In the genomic region with DNA sequence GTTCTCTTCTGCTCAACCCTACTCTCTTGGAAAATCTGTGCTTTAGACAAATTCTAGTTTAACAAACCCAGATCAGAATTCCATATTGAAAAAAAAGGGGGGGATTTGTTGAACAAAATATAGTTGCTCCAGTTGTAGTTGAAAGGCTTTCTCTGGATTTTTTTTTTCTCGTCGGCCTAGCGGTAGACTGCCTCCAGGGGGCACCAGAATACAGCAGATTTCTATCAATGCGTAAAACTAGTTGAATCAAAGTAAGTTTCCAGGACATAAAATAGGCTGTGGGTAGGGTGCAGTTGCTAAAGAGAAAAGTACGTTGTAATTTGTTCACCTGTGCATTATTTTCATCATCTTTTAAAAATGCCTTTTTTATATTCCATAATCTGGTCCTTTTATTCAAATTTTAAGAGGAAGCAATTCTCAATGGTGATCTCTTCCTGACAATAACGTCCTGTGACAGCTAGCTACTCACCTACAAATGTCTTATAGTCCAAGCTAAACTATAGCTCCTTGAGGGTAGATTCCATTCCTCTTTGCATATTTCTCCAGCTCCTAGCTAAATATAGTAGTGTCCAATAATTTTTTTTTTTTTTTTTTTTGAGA, we compare ENCODE assay signal across 9 cellular contexts.
DNase-seq lines count a peak whose midpoint lies in the region; ATAC-seq and TF ChIP-seq lines count a peak whose summit lies in the region.
"Had no signal": no experiment of that assay in that cellular context is flagged by ENCODE, and none has a peak within 500 bp of the region (broad histone marks: within the 10 kb centered on the region; RNA-seq: fewer than 3 reads in every experiment).

No MANE protein-coding gene starts in this region.

- WGBS in lung, 2 donors, result 10% methylated on average over 6 of the region's 6 CpGs

- H3K4me1 ChIP-seq in lung (ENCODE audit: control insufficient read depth in 2 of 2, insufficient read depth in 2 of 2, low read length in 2 of 2), result no peaks in the 10 kb centered on the region
- H3K4me1 ChIP-seq: BLaER1 had no signal

- peak; percentile 55 for DNase-seq in NCI-H1436 (lab: John Stamatoyannopoulos, UW)
- DNase-seq in NCI-H1436 treated with DMSO at 0.1 percent for 48 hours (lab: John Stamatoyannopoulos, UW), result no peak
- peak; percentile 39 for DNase-seq in NCI-H2196 treated with DMSO at 0.1 percent for 48 hours (lab: John Stamatoyannopoulos, UW; ENCODE audit: unreplicated experiment)
- DNase-seq in activated CD4-positive, alpha-beta T cell treated with anti-CD3 and anti-CD28 coated beads for 48 hours, result peak; percentile 76
- peak; percentile 60 for DNase-seq in dedifferentiated amniotic fluid mesenchymal stem cell (ENCODE audit: extremely low spot score)
- peak; percentile 42 for DNase-seq in lung (ENCODE audit: low spot score)
- DNase-seq in stimulated activated CD8-positive, alpha-beta memory T cell treated with anti-CD3 and anti-CD28 coated beads, Interleukin-15, amount 100 ng/mL, for 4 hours (ENCODE audit: low read depth in 2 of 2), result peak; percentile 4 to 38

- H3K27ac ChIP-seq in lung (ENCODE audit: low read depth in 1 of 2, low read length in 1 of 2), result no peak overlapping the region
- H3K27ac ChIP-seq: BLaER1 had no signal

- H3K4me3 ChIP-seq in lung, result no peak overlapping the region
- H3K4me3 ChIP-seq: BLaER1 had no signal

- TF ChIP-seq CTCF in lung (IDR thresholded peaks at IDR 0.05; ENCODE audit: control extremely low read depth, extremely low read depth), result peak; percentile 78

- H3K9me3 ChIP-seq in lung (ENCODE audit: control insufficient read depth in 2 of 2, insufficient read depth in 1 of 2, low read length in 1 of 2), result no peaks in the 10 kb centered on the region

- ATAC-seq in lung (ENCODE audit: insufficient read depth, low FRiP score), result no peak
- no peak for ATAC-seq in GM18868 (IDR thresholded peaks at IDR 0.05; ENCODE audit: unreplicated experiment)

- no peaks in the 10 kb centered on the region for H3K27me3 ChIP-seq in lung (ENCODE audit: control insufficient read depth, insufficient read depth)
- H3K27me3 ChIP-seq: BLaER1 had no signal

- H3K36me3 ChIP-seq in lung (ENCODE audit: control insufficient read depth in 2 of 2, insufficient read depth in 2 of 2, low read length in 2 of 2), result no peaks in the 10 kb centered on the region
- H3K36me3 ChIP-seq: BLaER1 had no signal
